In the genomic region with DNA sequence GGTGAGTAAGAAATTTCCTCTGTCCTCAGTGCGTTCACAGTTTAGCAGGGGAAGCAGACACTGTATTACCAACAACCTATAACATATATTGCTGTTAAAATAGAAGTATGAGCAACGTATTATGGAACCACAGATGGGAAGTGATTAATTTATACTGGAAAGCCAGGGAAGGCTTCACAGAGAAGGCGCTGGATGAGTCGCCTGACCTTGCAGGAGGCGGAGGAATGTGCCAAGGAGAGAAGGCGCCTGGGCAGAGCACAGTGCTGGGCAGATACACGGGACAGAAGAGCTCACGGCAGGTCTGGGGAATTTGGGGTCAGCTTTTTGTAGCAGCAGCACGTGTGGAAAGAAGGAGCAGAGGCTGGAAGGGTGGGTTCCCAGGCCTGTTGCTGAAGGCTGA, we compare ENCODE assay signal across 11 cellular contexts.
DNase-seq lines count a peak whose midpoint lies in the region; ATAC-seq, FAIRE-seq and TF ChIP-seq lines count a peak whose summit lies in the region.
"Had no signal": no experiment of that assay in that cellular context is flagged by ENCODE, and none has a peak within 500 bp of the region (broad histone marks: within the 10 kb centered on the region; RNA-seq: fewer than 3 reads in every experiment).

No MANE protein-coding gene starts in this region.

- WGBS in gastroesophageal sphincter (ENCODE audit: low coverage in 1 of 2), 2 donors = 50 to 61% methylated on average over 8 to 9 of the region's 9 CpGs

- peak overlapping the region; percentile 41 for H3K27ac Mint-ChIP-seq in activated naive CD8-positive, alpha-beta T cell
- H3K27ac Mint-ChIP-seq: activated naive CD8-positive, alpha-beta T cell treated with anti-CD3 and anti-CD28 coated beads, Interleukin-2, amount 10 ng/mL, durations not matched to agents 7 days and 5 days had no signal

- TF ChIP-seq POLR2A in H54 (IDR thresholded peaks at IDR 0.05; ENCODE audit: low read depth, low read length) = no peak
- TF ChIP-seq POLR2A in gastroesophageal sphincter (IDR thresholded peaks at IDR 0.05) = no peak

- DNase-seq in A172 (ENCODE audit: low spot score) (peak; percentile 19), H54 (ENCODE audit: insufficient read length, low spot score) (peak; percentile 26), GM20000 (ENCODE audit: low spot score) (no peak)
- DNase-seq: activated naive CD8-positive, alpha-beta T cell treated with anti-CD3 and anti-CD28 coated beads, Interleukin-2, amount 10 ng/mL, durations not matched to agents 7 days and 5 days; NCI-H69; small intestine had no signal

- no peaks in the 10 kb centered on the region for H3K27me3 ChIP-seq in gastroesophageal sphincter

- TF ChIP-seq CTCF in gastroesophageal sphincter (IDR thresholded peaks at IDR 0.05) (no peak), GM20000 (IDR thresholded peaks at IDR 0.05; ENCODE audit: extremely low read depth, missing control alignments) (no peak)

- H3K36me3 ChIP-seq in gastroesophageal sphincter = peaks cover 0 to 42% of the 10 kb centered on the region in 2 donors

- H3K4me3 Mint-ChIP-seq in activated naive CD8-positive, alpha-beta T cell = no peak overlapping the region
- H3K4me3 Mint-ChIP-seq: activated naive CD8-positive, alpha-beta T cell treated with anti-CD3 and anti-CD28 coated beads, Interleukin-2, amount 10 ng/mL, durations not matched to agents 7 days and 5 days had no signal

- TF ChIP-seq EP300 in gastroesophageal sphincter (IDR thresholded peaks at IDR 0.05) = no peak

- H3K36me3 Mint-ChIP-seq in activated naive CD8-positive, alpha-beta T cell = peaks cover 28% of the 10 kb centered on the region

- no peak for ATAC-seq in gastroesophageal sphincter
- ATAC-seq in GM18502 (IDR thresholded peaks at IDR 0.05; ENCODE audit: poor library complexity, unreplicated experiment) = no peak
- no peak for ATAC-seq in GM21367 (IDR thresholded peaks at IDR 0.05; ENCODE audit: unreplicated experiment)
- ATAC-seq in GM21390 (IDR thresholded peaks at IDR 0.05; ENCODE audit: unreplicated experiment) = no peak

- H3K4me1 ChIP-seq in gastroesophageal sphincter = peaks cover 0 to 46% (median 2%) of the 10 kb centered on the region in 3 donors

- no peaks in the 10 kb centered on the region for H3K9me3 Mint-ChIP-seq in activated naive CD8-positive, alpha-beta T cell (ENCODE audit: low read depth)

- no peaks in the 10 kb centered on the region for H3K27me3 Mint-ChIP-seq in activated naive CD8-positive, alpha-beta T cell
- H3K27me3 Mint-ChIP-seq: activated naive CD8-positive, alpha-beta T cell treated with anti-CD3 and anti-CD28 coated beads, Interleukin-2, amount 10 ng/mL, durations not matched to agents 7 days and 5 days had no signal

- H3K27ac ChIP-seq in gastroesophageal sphincter = peak overlapping the region in 3 of 4 donors; percentile 44 to 62 (median 54)

- no peak overlapping the region for H3K4me3 ChIP-seq in gastroesophageal sphincter

- no peaks in the 10 kb centered on the region for H3K9me3 ChIP-seq in gastroesophageal sphincter

- FAIRE-seq in H54 (lab: Jason Lieb, UNC) = peak; percentile 80
- FAIRE-seq: small intestine had no signal

- peaks cover 32% of the 10 kb centered on the region for H3K4me1 Mint-ChIP-seq in activated naive CD8-positive, alpha-beta T cell (ENCODE audit: low read depth)
